1 cellular context compared by ENCODE assay signal in genomic region chr9:24293391-24293790, GRCh38.
TF ChIP-seq lines count a peak whose summit lies in the region.

No MANE protein-coding gene starts in this region.

TF ChIP-seq in H1, 55 proteins besides CTCF, POLR2A, EP300 and RAD21 (continued from another document):
- TF ChIP-seq ATF3 (IDR thresholded peaks at IDR 0.05; ENCODE audit: insufficient read depth, low read depth, low read length) (no peak), ASH2L (IDR thresholded peaks at IDR 0.05; ENCODE audit: low read length) (no peak), SIX5 (IDR thresholded peaks at IDR 0.05; ENCODE audit: low read depth, low read length) (0 out of 2 replicates have a peak, but pooled peaks have one; percentile 8), CREB1 (IDR thresholded peaks at IDR 0.05) (no peak), KDM4A (IDR thresholded peaks at IDR 0.05; ENCODE audit: low read depth, low read length, severe bottlenecking) (no peak), SIN3A (conservative IDR thresholded peaks at IDR 0.05 in 1 of 2, IDR thresholded peaks at IDR 0.05 in 1 of 2; ENCODE audit: low read depth in 1 of 2, low read length in 2 of 2) (no peak), RBBP5 (IDR thresholded peaks at IDR 0.05; ENCODE audit: borderline replicate concordance, low read depth, low read length) (no peak), SP4 (IDR thresholded peaks at IDR 0.05; ENCODE audit: low read length) (no peak), TAF7 (optimal IDR thresholded peaks at IDR 0.05; ENCODE audit: borderline replicate concordance, low read depth, low read length) (peak; percentile 82), CHD1 (IDR thresholded peaks at IDR 0.05; ENCODE audit: low read depth, low read length) (no peak), TAF1 (IDR thresholded peaks at IDR 0.05; ENCODE audit: low read depth, low read length) (no peak), CHD7 (IDR thresholded peaks at IDR 0.05; ENCODE audit: insufficient replicate concordance, low read length) (peak; percentile 40), CTBP2 (IDR thresholded peaks at IDR 0.05; ENCODE audit: borderline replicate concordance, insufficient read depth, insufficient read length, low read length) (no peak), HDAC2 (IDR thresholded peaks at IDR 0.05; ENCODE audit: borderline replicate concordance in 1 of 2, low read depth in 2 of 2, low read length in 2 of 2) (no peak), TBP (IDR thresholded peaks at IDR 0.05; ENCODE audit: low read depth, low read length) (peak; percentile 42; the same call in 1 of the 2 replicates), SRF (IDR thresholded peaks at IDR 0.05; ENCODE audit: low read depth, low read length) (no peak), CHD2 (IDR thresholded peaks at IDR 0.05; ENCODE audit: low read length) (no peak)
